9 cellular contexts compared by ENCODE assay signal in the genomic region with DNA sequence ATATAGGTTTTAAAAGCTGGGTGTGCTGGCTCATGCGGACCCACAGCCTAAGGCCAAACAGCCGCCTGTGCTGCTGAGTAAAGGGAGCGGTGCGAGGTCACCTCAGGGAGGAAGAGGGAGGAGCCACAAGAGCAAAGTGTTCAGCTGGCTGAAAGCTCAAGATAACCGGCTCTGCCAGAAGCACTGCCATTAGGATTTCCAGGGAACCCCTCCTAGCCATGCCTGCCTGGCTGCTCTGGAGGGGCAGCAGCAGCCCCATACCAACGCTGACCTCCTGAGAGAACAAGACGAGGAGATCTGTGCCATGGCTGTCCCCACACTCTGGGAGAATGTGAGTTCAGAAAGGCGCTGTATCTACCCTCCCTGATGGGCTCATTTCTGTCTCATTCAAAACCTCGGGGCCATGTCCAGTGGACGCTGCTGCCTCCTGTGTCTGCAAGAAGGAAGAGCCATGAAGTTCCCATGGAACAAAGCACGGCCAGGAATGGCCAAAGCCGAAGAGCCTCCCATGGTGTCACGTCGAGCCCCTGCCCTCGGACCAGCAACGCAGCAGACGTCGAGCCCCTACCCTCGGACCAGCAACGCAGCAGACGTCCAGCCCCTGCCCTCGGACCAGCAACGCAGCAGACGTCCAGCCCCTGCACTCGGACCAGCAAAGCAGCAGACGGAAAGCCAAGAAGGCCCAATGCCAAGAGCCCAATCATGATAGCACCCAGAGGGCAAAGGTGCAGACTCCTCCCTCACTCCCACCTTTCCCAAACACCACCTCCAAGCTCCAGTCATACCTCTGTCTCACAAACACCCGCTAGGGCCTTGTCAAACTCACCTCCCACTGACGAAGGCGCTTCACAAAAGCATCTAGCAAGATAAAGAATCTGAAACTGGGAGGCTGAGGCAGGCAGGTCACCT.
DNase-seq lines count a peak whose midpoint lies in the region; ATAC-seq and TF ChIP-seq lines count a peak whose summit lies in the region.
"Had no signal": no experiment of that assay in that cellular context is flagged by ENCODE, and none has a peak within 500 bp of the region (broad histone marks: within the 10 kb centered on the region; RNA-seq: fewer than 3 reads in every experiment).

No MANE protein-coding gene starts in this region.

- intact Hi-C loops in right cardiac atrium (cut with DNase I), result no loop called here
- intact Hi-C loops in stomach (cut with DNase I; ENCODE audit: low total_unique reads), result no loop called here
- intact Hi-C loops in A673 (cut with micrococcal nuclease; ENCODE audit: unreplicated experiment), result no loop called here

- TF ChIP-seq POLR2A in stomach (IDR thresholded peaks at IDR 0.05), result no peak

- peak overlapping the region; percentile 68 to 73 for H3K4me3 Mint-ChIP-seq in activated T-cell treated with anti-CD3 and anti-CD28 coated beads, Interleukin-2, amount 50 U/mL, for 72 hours
- no peak overlapping the region for H3K4me3 Mint-ChIP-seq in stimulated activated memory B cell treated with anti-CD40 and anti-IgM and Interleukin-4, amounts not matched to agents 10 μg/mL and 1 μg/mL and 100 μg/mL, for 72 hours

- peak overlapping the region; percentile 38 for H3K27ac ChIP-seq in right cardiac atrium (ENCODE audit: low read length)
- H3K27ac ChIP-seq in stomach, result peak overlapping the region; percentile 27 to 72 (median 46)
- no peak overlapping the region for H3K27ac ChIP-seq in A673 (ENCODE audit: low read depth, low read length, poor library complexity, severe bottlenecking)
- H3K27ac ChIP-seq: SK-N-MC had no signal

- no peak overlapping the region for H3K4me3 ChIP-seq in right cardiac atrium (ENCODE audit: low read length)
- no peak overlapping the region for H3K4me3 ChIP-seq in stomach
- H3K4me3 ChIP-seq in A673 (ENCODE audit: low read depth, low read length, poor library complexity, severe bottlenecking), result no peak overlapping the region
- H3K4me3 ChIP-seq: SK-N-MC had no signal

- H3K4me1 Mint-ChIP-seq in activated T-cell treated with anti-CD3 and anti-CD28 coated beads, Interleukin-2, amount 50 U/mL, for 72 hours (ENCODE audit: low read depth), result peaks cover 94% of the 10 kb centered on the region
- peaks cover 88% of the 10 kb centered on the region for H3K4me1 Mint-ChIP-seq in stimulated activated memory B cell treated with anti-CD40 and anti-IgM and Interleukin-4, amounts not matched to agents 10 μg/mL and 1 μg/mL and 100 μg/mL, for 72 hours

- TF ChIP-seq CTCF in stomach (IDR thresholded peaks at IDR 0.05), result no peak
- no peak for TF ChIP-seq CTCF in A673 (conservative IDR thresholded peaks at IDR 0.05; ENCODE audit: low read depth, low read length)

- H3K9me3 ChIP-seq in right cardiac atrium (ENCODE audit: control insufficient read depth, low read length), result no peaks in the 10 kb centered on the region
- no peaks in the 10 kb centered on the region for H3K9me3 ChIP-seq in stomach
- H3K9me3 ChIP-seq in A673 (ENCODE audit: low read depth, low read length, poor library complexity, severe bottlenecking), result no peaks in the 10 kb centered on the region

- 34% methylated on average over 29 of the region's 29 CpGs for WGBS in right cardiac atrium
- WGBS in stomach, 5 donors, result 29 to 50% (median 37%) methylated on average over 22 to 29 of the region's 29 CpGs

- H3K27me3 ChIP-seq in right cardiac atrium (ENCODE audit: control insufficient read depth, insufficient read depth) (no peaks in the 10 kb centered on the region), stomach (no peaks in the 10 kb centered on the region), A673 (replicated peaks; ENCODE audit: insufficient read depth, low read depth, low read length, poor library complexity) (no peaks in the 10 kb centered on the region)

- no peaks in the 10 kb centered on the region for H3K36me3 ChIP-seq in stomach
- H3K36me3 ChIP-seq in A673 (ENCODE audit: insufficient read depth, low read length, poor library complexity, severe bottlenecking), result no peaks in the 10 kb centered on the region

- H3K27ac Mint-ChIP-seq in activated T-cell treated with anti-CD3 and anti-CD28 coated beads, Interleukin-2, amount 50 U/mL, for 72 hours, result peak overlapping the region; percentile 81
- H3K27ac Mint-ChIP-seq in stimulated activated memory B cell treated with anti-CD40 and anti-IgM and Interleukin-4, amounts not matched to agents 10 μg/mL and 1 μg/mL and 100 μg/mL, for 72 hours, result no peak overlapping the region

- no peak for TF ChIP-seq EP300 in stomach (IDR thresholded peaks at IDR 0.05)

- peak; percentile 40 for DNase-seq in activated CD4-positive, alpha-beta T cell treated with anti-CD3 and anti-CD28 coated beads for 48 hours
- DNase-seq in activated CD4-positive, alpha-beta T cell treated with anti-CD3 and anti-CD28 coated beads for 1 hour, result no peak
- DNase-seq in activated T-cell treated with anti-CD3 and anti-CD28 coated beads, Interleukin-2, amount 50 U/mL, for 72 hours, result peak; percentile 29 to 34
- DNase-seq in right cardiac atrium (peak in 2 of 3 donors; percentile 51 to 80), stomach (peak; percentile 71), A673 (ENCODE audit: low spot score) (no peak), amniotic stem cell (lab: John Stamatoyannopoulos, UW) (no peak)

- H3K36me3 Mint-ChIP-seq in activated T-cell treated with anti-CD3 and anti-CD28 coated beads, Interleukin-2, amount 50 U/mL, for 72 hours (ENCODE audit: insufficient read depth in 2 of 2), result peaks cover 4 to 14% of the 10 kb centered on the region in 2 donors
- H3K36me3 Mint-ChIP-seq in stimulated activated memory B cell treated with anti-CD40 and anti-IgM and Interleukin-4, amounts not matched to agents 10 μg/mL and 1 μg/mL and 100 μg/mL, for 72 hours, result peaks cover 22% of the 10 kb centered on the region

- peak; percentile 60 to 73 for ATAC-seq in activated T-cell treated with anti-CD3 and anti-CD28 coated beads, Interleukin-2, amount 50 U/mL, for 72 hours (replicated peaks in 1 of 2)
- ATAC-seq in right cardiac atrium, result peak; percentile 79 to 83
- ATAC-seq in stimulated activated memory B cell treated with anti-CD40 and anti-IgM and Interleukin-4, amounts not matched to agents 10 μg/mL and 1 μg/mL and 100 μg/mL, for 72 hours, result no peak

- POLR2A ChIA-PET in A673 (lab: Charles Lee; ENCODE audit: low non-redundant PET), result no interaction called here

- H3K4me1 ChIP-seq in right cardiac atrium (ENCODE audit: control insufficient read depth, insufficient read depth, low read length) (peaks cover 36% of the 10 kb centered on the region), stomach (peaks cover 27 to 100% (median 61%) of the 10 kb centered on the region in 4 donors), A673 (ENCODE audit: insufficient read depth, low read length, poor library complexity, severe bottlenecking) (no peaks in the 10 kb centered on the region)

- no peaks in the 10 kb centered on the region for H3K27me3 Mint-ChIP-seq in activated T-cell treated with anti-CD3 and anti-CD28 coated beads, Interleukin-2, amount 50 U/mL, for 72 hours (ENCODE audit: low read depth)
- no peaks in the 10 kb centered on the region for H3K27me3 Mint-ChIP-seq in stimulated activated memory B cell treated with anti-CD40 and anti-IgM and Interleukin-4, amounts not matched to agents 10 μg/mL and 1 μg/mL and 100 μg/mL, for 72 hours

- BruUV-seq in A673 (replicated peaks; lab: Mats Ljungman, UMichigan), result no TSS peak

- H3K9me3 Mint-ChIP-seq in activated T-cell treated with anti-CD3 and anti-CD28 coated beads, Interleukin-2, amount 50 U/mL, for 72 hours, result no peaks in the 10 kb centered on the region
- no peaks in the 10 kb centered on the region for H3K9me3 Mint-ChIP-seq in stimulated activated memory B cell treated with anti-CD40 and anti-IgM and Interleukin-4, amounts not matched to agents 10 μg/mL and 1 μg/mL and 100 μg/mL, for 72 hours

- CTCF ChIA-PET in A673 (lab: Charles Lee), result no interaction called here

Comparison
In these comparisons a context has a peak if more than half of its experiments do, and no peak if none do; other contexts are left out.
1. DNase-seq: peak in activated CD4-positive, alpha-beta T cell treated with anti-CD3 and anti-CD28 coated beads for 48 hours (single experiment), activated T-cell treated with anti-CD3 and anti-CD28 coated beads, Interleukin-2, amount 50 U/mL, for 72 hours (2 of 2), right cardiac atrium (2 of 3) and stomach (single experiment); none in activated CD4-positive, alpha-beta T cell treated with anti-CD3 and anti-CD28 coated beads for 1 hour (single experiment), A673 (single experiment) and amniotic stem cell (single experiment).